Comparison of ENCODE assay signal across 1 cellular context in genomic region chr17:68036304-68037147, GRCh38.
TF ChIP-seq lines count a peak whose summit lies in the region.

No MANE protein-coding gene starts in this region.

TF ChIP-seq in K562, 482 proteins besides CTCF, POLR2A, EP300 and RAD21 (continued from another document):
- TF ChIP-seq, protein P1, sequence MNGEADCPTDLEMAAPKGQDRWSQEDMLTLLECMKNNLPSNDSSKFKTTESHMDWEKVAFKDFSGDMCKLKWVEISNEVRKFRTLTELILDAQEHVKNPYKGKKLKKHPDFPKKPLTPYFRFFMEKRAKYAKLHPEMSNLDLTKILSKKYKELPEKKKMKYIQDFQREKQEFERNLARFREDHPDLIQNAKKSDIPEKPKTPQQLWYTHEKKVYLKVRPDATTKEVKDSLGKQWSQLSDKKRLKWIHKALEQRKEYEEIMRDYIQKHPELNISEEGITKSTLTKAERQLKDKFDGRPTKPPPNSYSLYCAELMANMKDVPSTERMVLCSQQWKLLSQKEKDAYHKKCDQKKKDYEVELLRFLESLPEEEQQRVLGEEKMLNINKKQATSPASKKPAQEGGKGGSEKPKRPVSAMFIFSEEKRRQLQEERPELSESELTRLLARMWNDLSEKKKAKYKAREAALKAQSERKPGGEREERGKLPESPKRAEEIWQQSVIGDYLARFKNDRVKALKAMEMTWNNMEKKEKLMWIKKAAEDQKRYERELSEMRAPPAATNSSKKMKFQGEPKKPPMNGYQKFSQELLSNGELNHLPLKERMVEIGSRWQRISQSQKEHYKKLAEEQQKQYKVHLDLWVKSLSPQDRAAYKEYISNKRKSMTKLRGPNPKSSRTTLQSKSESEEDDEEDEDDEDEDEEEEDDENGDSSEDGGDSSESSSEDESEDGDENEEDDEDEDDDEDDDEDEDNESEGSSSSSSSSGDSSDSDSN (IDR thresholded peaks at IDR 0.05; ENCODE audit: borderline replicate concordance in 1 of 2, low read depth in 2 of 2, low read length in 2 of 2): no peak
- TF ChIP-seq CREM (IDR thresholded peaks at IDR 0.05; ENCODE audit: low read depth): peak; percentile 93
- TF ChIP-seq ZNF830 (CRISPR knock-in tag; IDR thresholded peaks at IDR 0.05): no peak
- no peak for TF ChIP-seq BCOR (IDR thresholded peaks at IDR 0.05)
- no peak for TF ChIP-seq RCOR1 (IDR thresholded peaks at IDR 0.05; ENCODE audit: borderline replicate concordance in 1 of 2, low read depth in 2 of 2, low read length in 2 of 2)
- TF ChIP-seq MAFG (tag; conservative IDR thresholded peaks at IDR 0.05): 0 out of 2 replicates have a peak, but pooled peaks have one; percentile 28
- TF ChIP-seq, protein P2, sequence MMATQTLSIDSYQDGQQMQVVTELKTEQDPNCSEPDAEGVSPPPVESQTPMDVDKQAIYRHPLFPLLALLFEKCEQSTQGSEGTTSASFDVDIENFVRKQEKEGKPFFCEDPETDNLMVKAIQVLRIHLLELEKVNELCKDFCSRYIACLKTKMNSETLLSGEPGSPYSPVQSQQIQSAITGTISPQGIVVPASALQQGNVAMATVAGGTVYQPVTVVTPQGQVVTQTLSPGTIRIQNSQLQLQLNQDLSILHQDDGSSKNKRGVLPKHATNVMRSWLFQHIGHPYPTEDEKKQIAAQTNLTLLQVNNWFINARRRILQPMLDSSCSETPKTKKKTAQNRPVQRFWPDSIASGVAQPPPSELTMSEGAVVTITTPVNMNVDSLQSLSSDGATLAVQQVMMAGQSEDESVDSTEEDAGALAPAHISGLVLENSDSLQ (IDR thresholded peaks at IDR 0.05): peak; percentile 24
- TF ChIP-seq ZNF347 (CRISPR knock-in tag; IDR thresholded peaks at IDR 0.05; ENCODE audit: low read depth): no peak
- no peak for TF ChIP-seq POU5F1 (IDR thresholded peaks at IDR 0.05; ENCODE audit: borderline replicate concordance, low read depth, low read length, partially characterized antibody)
- TF ChIP-seq NFXL1 (CRISPR knock-in tag; IDR thresholded peaks at IDR 0.05): no peak
- no peak for TF ChIP-seq CREB3 (tag; conservative IDR thresholded peaks at IDR 0.05; ENCODE audit: low read depth)
- peak; percentile 55; the same call in 1 of the 2 replicates for TF ChIP-seq MTA3 (IDR thresholded peaks at IDR 0.05; ENCODE audit: borderline replicate concordance)
- peak; percentile 81; the same call in 1 of the 2 replicates for TF ChIP-seq NCOA1 (IDR thresholded peaks at IDR 0.05; ENCODE audit: low read depth)
- no peak for TF ChIP-seq DPF2 (IDR thresholded peaks at IDR 0.05)
- TF ChIP-seq SREBF1 (IDR thresholded peaks at IDR 0.05; ENCODE audit: borderline replicate concordance, low read depth, low read length): no peak
- TF ChIP-seq ETV5 (CRISPR knock-in tag; IDR thresholded peaks at IDR 0.05; ENCODE audit: low read depth): no peak
- TF ChIP-seq BRF1 (IDR thresholded peaks at IDR 0.05; ENCODE audit: borderline replicate concordance, extremely low read depth, insufficient read length): no peak
- no peak for TF ChIP-seq ATF1 (CRISPR knock-in tag; IDR thresholded peaks at IDR 0.05)
- TF ChIP-seq ATF1 (tag; IDR thresholded peaks at IDR 0.05): peak; percentile 63
TF ChIP-seq in K562: peak in this region for 22.
